19 cellular contexts compared by ENCODE assay signal in the genomic region with DNA sequence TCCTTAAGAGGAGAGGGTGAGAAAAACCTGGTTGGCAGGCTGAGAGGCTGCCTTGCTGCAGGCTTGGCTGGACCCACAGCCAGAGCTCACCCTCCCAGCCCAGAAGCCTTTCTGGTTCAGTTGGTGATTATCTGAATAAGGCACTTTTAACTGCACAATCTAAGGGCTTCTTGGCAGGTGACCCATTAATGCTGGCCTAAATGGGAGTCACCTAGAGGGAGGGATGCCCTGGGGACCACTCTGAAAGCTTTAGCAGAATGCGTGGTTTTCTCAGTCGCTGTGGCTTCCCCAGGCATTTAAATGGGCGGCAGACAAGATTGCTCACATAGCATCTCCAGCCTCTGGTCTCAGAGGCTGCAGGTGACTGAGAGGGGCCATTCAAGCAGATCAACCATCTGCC. TPM values are rescaled to one million over a fixed set of nuclear protein-coding genes. Genes with fewer than 3 reads are reported as not detected.
"Had no signal": no experiment of that assay in that cellular context is flagged by ENCODE, and none has a peak within 500 bp of the region (broad histone marks: within the 10 kb centered on the region; RNA-seq: fewer than 3 reads in every experiment).

No MANE protein-coding gene starts in this region.

- H3K4me3 ChIP-seq: ascending aorta, breast epithelium, heart left ventricle, psoas muscle, right lobe of liver, stomach, thoracic aorta, upper lobe of right lung had no signal

- H3K27ac ChIP-seq: ascending aorta, breast epithelium, foreskin keratinocyte, heart left ventricle, psoas muscle, right lobe of liver, stomach, thoracic aorta, upper lobe of right lung had no signal

- H3K9me3 ChIP-seq: ascending aorta, breast epithelium, psoas muscle, right lobe of liver, upper lobe of right lung had no signal

- H3K27me3 ChIP-seq: ascending aorta, breast epithelium, foreskin keratinocyte, right lobe of liver, upper lobe of right lung had no signal

- H3K36me3 ChIP-seq: ascending aorta, breast epithelium, heart left ventricle, right lobe of liver, stomach, thoracic aorta, upper lobe of right lung had no signal

- H3K4me1 ChIP-seq: ascending aorta, breast epithelium, foreskin keratinocyte, heart left ventricle, psoas muscle, right lobe of liver, stomach, upper lobe of right lung had no signal

- DNase-seq: activated CD4-positive, alpha-beta T cell treated with anti-CD3 and anti-CD28 coated beads, Interleukin-2, amount 50 U/mL, for 4 hours; activated CD4-positive, CD25-positive, alpha-beta regulatory T cell treated with anti-CD3 and anti-CD28 coated beads, Interleukin-2, amount 50 U/mL, for 72 hours; activated naive CD4-positive, alpha-beta T cell treated with anti-CD3 and anti-CD28 coated beads, Interleukin-2, amount 10 ng/mL, durations not matched to agents 7 days and 5 days; dermis blood vessel endothelial cell; effector memory CD8-positive, alpha-beta T cell; foreskin keratinocyte; heart left ventricle; immature natural killer cell; psoas muscle; right lobe of liver; stimulated activated CD4-positive, alpha-beta T cell treated with anti-CD3 and anti-CD28 coated beads, Interleukin-12 subunit alpha, Interleukin-12 subunit beta, amount 100 ng/mL, for 4 hours; stimulated activated CD4-positive, alpha-beta T cell treated with anti-CD3 and anti-CD28 coated beads, Interleukin-2, amount 100 ng/mL, for 24 hours; stomach; T1000; upper lobe of right lung had no signal

RNA-seq across cellular contexts. Expression of a gene that starts 33.2 kb away (rescaled TPM):
- total RNA-seq: activated T-helper 2 cell treated with anti-CD3 and anti-CD28 coated beads, Interferon-gamma antibody, Interleukin-2, Interleukin-4, amounts not matched to agents 10 μg/mL and 5 μg/mL and 100 μg/mL, durations not matched to agents 14 hours and 24 hours and 36 hours; upper lobe of right lung had no signal
- polyA plus RNA-seq: immature natural killer cell had no signal
